Comparison of ENCODE assay signal across 21 cellular contexts in the genomic region with DNA sequence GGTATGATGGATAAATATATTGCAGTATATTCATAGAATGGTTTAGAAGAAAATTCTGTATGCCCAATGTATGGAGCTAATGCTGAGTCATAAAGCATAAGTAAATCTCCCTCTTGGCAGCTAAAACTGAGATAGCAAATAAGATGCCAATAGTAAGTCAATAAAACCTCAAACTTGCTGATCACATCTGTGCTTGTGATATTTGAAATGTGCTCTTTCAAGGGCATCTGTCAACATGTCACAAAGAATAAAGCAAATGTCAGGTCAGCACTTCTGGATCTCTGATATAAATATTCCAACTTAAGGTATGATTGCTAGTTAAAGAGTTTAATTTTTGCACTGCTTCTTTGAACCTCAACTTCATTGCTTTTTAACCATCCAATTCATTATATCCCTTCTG.
DNase-seq lines count a peak whose midpoint lies in the region; ATAC-seq, FAIRE-seq and TF ChIP-seq lines count a peak whose summit lies in the region.
"Had no signal": no experiment of that assay in that cellular context is flagged by ENCODE, and none has a peak within 500 bp of the region (broad histone marks: within the 10 kb centered on the region; RNA-seq: fewer than 3 reads in every experiment).

No MANE protein-coding gene starts in this region.

- H3K27ac ChIP-seq in 22Rv1 (peak overlapping the region; percentile 83), IMR-90 (ENCODE audit: insufficient read depth, low read length) (no peak overlapping the region), VCaP (peak overlapping the region; percentile 73), small intestine (ENCODE audit: low read depth in 1 of 2, low read length in 1 of 2) (no peak overlapping the region)

- no peak for TF ChIP-seq POLR2A in IMR-90 (IDR thresholded peaks at IDR 0.05; ENCODE audit: low read depth, low read length)

- H3K9me3 ChIP-seq in IMR-90 (ENCODE audit: control insufficient read depth, insufficient read depth, low read length) (peaks cover 4% of the 10 kb centered on the region; the same call in 1 of the 2 replicates), small intestine (ENCODE audit: control insufficient read depth, low read depth) (no peaks in the 10 kb centered on the region)
- H3K9me3 ChIP-seq: HAP-1 had no signal

- no peak overlapping the region for H4K5ac ChIP-seq in IMR-90 (ENCODE audit: low read depth, low read length)

- no peak overlapping the region for H3K4me2 ChIP-seq in IMR-90 (ENCODE audit: low read depth, low read length)

- no peak for TF ChIP-seq CTCF in 22Rv1 (IDR thresholded peaks at IDR 0.05)
- no peak for TF ChIP-seq CTCF in IMR-90 (conservative IDR thresholded peaks at IDR 0.05; ENCODE audit: low read depth, low read length)
- TF ChIP-seq CTCF in VCaP (conservative IDR thresholded peaks at IDR 0.05): no peak

- H3K4me3 ChIP-seq in IMR-90 (ENCODE audit: insufficient read depth, low read depth, low read length) (no peak overlapping the region), small intestine (ENCODE audit: low read depth in 1 of 2, low read length in 2 of 2) (no peak overlapping the region)
- H3K4me3 ChIP-seq: GM12878, HAP-1 had no signal

- dilution Hi-C loops in IMR-90 (cut with HindIII; ENCODE audit: low sequenced_read_pairs, unreplicated experiment): no loop called here

- H3K4me1 ChIP-seq in IMR-90 (ENCODE audit: control insufficient read depth, insufficient read depth, low read length) (no peaks in the 10 kb centered on the region), small intestine (ENCODE audit: control insufficient read depth in 2 of 2, insufficient read depth in 1 of 2, low read depth in 1 of 2, low read length in 1 of 2) (peaks cover 0 to 4% of the 10 kb centered on the region in 2 donors)
- H3K4me1 ChIP-seq: HAP-1 had no signal

- no peak overlapping the region for H4K91ac ChIP-seq in IMR-90 (ENCODE audit: insufficient read depth, low read depth, low read length)

- no peak for FAIRE-seq in small intestine (lab: Jason Lieb, UNC)
- FAIRE-seq in urothelium cell line (lab: Jason Lieb, UNC): no peak
- FAIRE-seq: GM12878, H54 had no signal

- H3K9ac ChIP-seq in IMR-90 (ENCODE audit: low read depth, low read length): no peak overlapping the region

- in situ Hi-C loops in IMR-90 (cut with MboI; ENCODE audit: low sequenced_read_pairs): no loop called here

- H2AK5ac ChIP-seq in IMR-90 (ENCODE audit: low read depth, low read length): no peak overlapping the region

- H3K14ac ChIP-seq in IMR-90 (replicated peaks; ENCODE audit: low read depth, low read length): no peak overlapping the region

- H3K56ac ChIP-seq in IMR-90 (ENCODE audit: extremely low read depth, insufficient read depth, low read length): no peak overlapping the region

- DNase-seq in DMS53 (lab: John Stamatoyannopoulos, UW) (peak; percentile 25), DMS53 treated with DMSO at 0.1 percent for 48 hours (lab: John Stamatoyannopoulos, UW; ENCODE audit: unreplicated experiment) (no peak), IMR-90 (no peak), small intestine (no peak), urothelium cell line (ENCODE audit: low spot score) (no peak), mucosa of gallbladder (ENCODE audit: low spot score) (no peak)
- DNase-seq: 8988T; C1 segment of cervical spinal cord; Calu3; CD4-positive, alpha-beta memory T cell; COR-L47; DMS79; EL; GDM1; GOT3; HFFc6 had no signal

- POLR2A ChIA-PET in IMR-90 (lab: Charles Lee; ENCODE audit: unreplicated experiment): no interaction called here

- H2BK120ac ChIP-seq in IMR-90 (ENCODE audit: low read depth, low read length): no peak overlapping the region

- H3K4ac ChIP-seq in IMR-90 (ENCODE audit: low read depth, low read length): no peak overlapping the region

- no peak for ATAC-seq in IMR-90 (ENCODE audit: low read depth)
- ATAC-seq: GM12878 had no signal

- CTCF ChIA-PET in IMR-90 (lab: Yijun Ruan, JAX): interaction anchor here (1.0 kb wide), 1 partner anchor 15 kb away, joined by 3 read pairs; no protein-coding TSS in a partner anchor

- H2BK20ac ChIP-seq in IMR-90 (ENCODE audit: low read depth, low read length): no peak overlapping the region

- H3K27me3 ChIP-seq in IMR-90 (ENCODE audit: control insufficient read depth, insufficient read depth, low read length) (no peaks in the 10 kb centered on the region), small intestine (ENCODE audit: control insufficient read depth in 2 of 2, insufficient read depth in 2 of 2, low read length in 2 of 2) (no peaks in the 10 kb centered on the region)

- H3K36me3 ChIP-seq in IMR-90 (ENCODE audit: control insufficient read depth, insufficient read depth, low read length) (no peaks in the 10 kb centered on the region), small intestine (ENCODE audit: control insufficient read depth in 2 of 2, insufficient read depth in 2 of 2, low read length in 2 of 2) (no peaks in the 10 kb centered on the region)
- H3K36me3 ChIP-seq: HAP-1 had no signal

- H3K23ac ChIP-seq in IMR-90 (ENCODE audit: low read depth, low read length): no peak overlapping the region

- H2AK9ac ChIP-seq in IMR-90 (replicated peaks; ENCODE audit: low read depth, low read length, poor library complexity): no peak overlapping the region

- no peaks in the 10 kb centered on the region for H3K9me1 ChIP-seq in IMR-90 (ENCODE audit: insufficient read depth, low read length)

- no peaks in the 10 kb centered on the region for H3K79me1 ChIP-seq in IMR-90 (ENCODE audit: low read depth in 1 of 2, low read length in 2 of 2)

- H2BK5ac ChIP-seq in IMR-90 (ENCODE audit: low read depth, low read length, poor library complexity, severe bottlenecking): no peak overlapping the region

- intact Hi-C loops in IMR-90 (cut with micrococcal nuclease): no loop called here

- H2BK15ac ChIP-seq in IMR-90 (ENCODE audit: low read depth, low read length): no peak overlapping the region

- no peak overlapping the region for H3K18ac ChIP-seq in IMR-90 (ENCODE audit: low read depth, low read length)

- no peaks in the 10 kb centered on the region for H4K20me1 ChIP-seq in IMR-90 (ENCODE audit: insufficient read depth, low read length)

- no peak overlapping the region for H2AFZ ChIP-seq in IMR-90 (replicated peaks; ENCODE audit: low read length, poor library complexity)

- no TSS peak for BruUV-seq in IMR-90 (replicated peaks; lab: Mats Ljungman, UMichigan)

- H4K8ac ChIP-seq in IMR-90 (ENCODE audit: low read depth in 2 of 2, low read length in 2 of 2): no peak overlapping the region

- no peak for TF ChIP-seq RAD21 in IMR-90 (IDR thresholded peaks at IDR 0.05; ENCODE audit: low read length)

TF ChIP-seq in IMR-90, 13 proteins besides CTCF, POLR2A, EP300 and RAD21:
- TF ChIP-seq MAFK (IDR thresholded peaks at IDR 0.05; ENCODE audit: low read depth, low read length): 0 out of 2 replicates have a peak, but pooled peaks have one; percentile 23
- TF ChIP-seq MXI1 (IDR thresholded peaks at IDR 0.05; ENCODE audit: borderline replicate concordance, low read depth, low read length): no peak

Comparison
In these comparisons a context has a peak if more than half of its experiments do, and no peak if none do; other contexts are left out.
1. H3K27ac ChIP-seq: peak in 22Rv1 (single experiment) and VCaP (single experiment); none in IMR-90 (single experiment) and small intestine (0 of 2).